ENCODE assay signal across 9 cellular contexts in the genomic region with DNA sequence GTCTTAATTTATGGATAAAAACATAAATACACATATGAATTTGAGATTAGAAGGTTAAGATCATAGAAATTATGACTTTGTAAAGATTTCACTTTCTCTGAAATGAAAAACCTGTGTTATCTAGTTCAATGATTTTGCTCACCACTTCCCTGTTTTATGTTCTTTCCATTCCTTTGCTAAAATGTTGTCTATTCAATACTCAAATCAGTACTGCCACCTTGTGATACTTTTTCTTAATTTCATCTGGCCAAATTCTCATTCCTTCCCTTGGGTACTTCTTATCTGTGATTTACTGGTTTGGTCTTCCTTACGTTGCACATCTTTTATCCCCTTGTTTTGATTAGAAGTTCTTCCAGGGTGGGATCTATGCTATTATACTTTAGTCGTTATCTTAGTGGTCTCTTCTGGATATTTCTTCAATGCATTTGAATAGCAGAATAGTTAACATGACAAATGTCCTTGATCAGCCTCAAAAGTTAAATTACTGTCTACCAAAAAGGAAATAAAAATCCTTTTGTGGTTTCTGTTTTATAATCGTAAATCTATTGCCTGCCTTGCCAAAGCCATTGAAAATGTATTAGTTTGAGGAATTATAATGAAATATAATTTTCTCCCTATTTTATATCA.
DNase-seq lines count a peak whose midpoint lies in the region; ATAC-seq and TF ChIP-seq lines count a peak whose summit lies in the region.
"Had no signal": no experiment of that assay in that cellular context is flagged by ENCODE, and none has a peak within 500 bp of the region (broad histone marks: within the 10 kb centered on the region; RNA-seq: fewer than 3 reads in every experiment).

No MANE protein-coding gene starts in this region.

- peaks cover 11% of the 10 kb centered on the region for H3K4me1 Mint-ChIP-seq in nephron

- ATAC-seq in GM21825 (IDR thresholded peaks at IDR 0.05; ENCODE audit: unreplicated experiment) (peak; percentile 50), HG03457 (IDR thresholded peaks at IDR 0.05; ENCODE audit: unreplicated experiment) (no peak), left cardiac atrium (no peak)

- no peaks in the 10 kb centered on the region for H3K9me3 Mint-ChIP-seq in nephron

- H3K27me3 Mint-ChIP-seq in nephron (ENCODE audit: low read depth) = no peaks in the 10 kb centered on the region

- H3K4me3 Mint-ChIP-seq in nephron = no peak overlapping the region

- peak; percentile 42 for TF ChIP-seq CTCF in cardiac fibroblast (IDR thresholded peaks at IDR 0.05; ENCODE audit: low read depth, low read length)
- TF ChIP-seq CTCF in nephron (IDR thresholded peaks at IDR 0.05; ENCODE audit: unreplicated experiment in 3 of 3) = peak; percentile 31 to 60 (median 48)

- H3K36me3 Mint-ChIP-seq in nephron (ENCODE audit: low read depth) = peaks cover 15% of the 10 kb centered on the region

- H3K27ac Mint-ChIP-seq in nephron = no peak overlapping the region

- intact Hi-C loops in left cardiac atrium (cut with DNase I) = loop anchor here (5.0 to 10.0 kb wide), 3 partner anchors 250 to 355 kb away; no protein-coding TSS in a partner anchor

- no peak overlapping the region for H3K4me3 ChIP-seq in cardiac fibroblast (replicated peaks in 1 of 2; ENCODE audit: low read depth in 2 of 2, low read length in 2 of 2)
- H3K4me3 ChIP-seq: SJSA1 had no signal

- DNase-seq in DMS53 treated with DMSO at 0.1 percent for 48 hours (lab: John Stamatoyannopoulos, UW; ENCODE audit: unreplicated experiment) = peak; percentile 51
- peak; percentile 35 for DNase-seq in NCI-H446 treated with DMSO at 0.1 percent for 48 hours (lab: John Stamatoyannopoulos, UW)
- peak; percentile 58 to 59 for DNase-seq in cardiac fibroblast (ENCODE audit: low read depth in 2 of 2)
- DNase-seq in NCI-H146 (lab: John Stamatoyannopoulos, UW) = no peak
- no peak for DNase-seq in left cardiac atrium

Comparison
In these comparisons a context has a peak if more than half of its experiments do, and no peak if none do; other contexts are left out.
1. DNase-seq: peak in DMS53 treated with DMSO at 0.1 percent for 48 hours (single experiment), NCI-H446 treated with DMSO at 0.1 percent for 48 hours (single experiment) and cardiac fibroblast (2 of 2); none in NCI-H146 (single experiment) and left cardiac atrium (single experiment).